In the genomic region with DNA sequence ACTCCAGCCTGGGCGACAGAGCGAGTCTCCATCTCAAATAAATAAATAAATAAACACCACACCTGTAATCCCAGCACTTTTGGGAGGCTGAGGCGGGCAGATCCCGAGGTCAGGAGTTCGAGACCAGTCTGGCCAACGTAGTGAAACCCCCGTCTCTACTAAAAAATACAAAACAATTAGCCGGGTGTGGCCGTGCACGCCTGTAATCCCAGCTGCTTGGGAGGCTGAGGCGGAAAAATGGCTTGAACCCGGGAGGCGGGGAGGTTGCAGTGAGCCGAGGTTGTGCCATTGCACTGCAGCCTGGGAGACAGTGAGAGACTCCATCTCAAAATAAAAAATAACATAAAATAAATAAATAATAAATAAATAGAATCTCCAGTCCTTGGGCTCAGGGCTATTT, we compare ENCODE assay signal across 5 cellular contexts.
"Had no signal": no experiment of that assay in that cellular context is flagged by ENCODE, and none has a peak within 500 bp of the region (broad histone marks: within the 10 kb centered on the region; RNA-seq: fewer than 3 reads in every experiment).

No MANE protein-coding gene starts in this region.

- H3K4me3 ChIP-seq: K562 had no signal

- H3K4me1 Mint-ChIP-seq: IgD-negative memory B cell had no signal

- H3K36me3 Mint-ChIP-seq: IgD-negative memory B cell had no signal

- H3K27me3 Mint-ChIP-seq: IgD-negative memory B cell had no signal

- DNase-seq: IMR-90 had no signal

- ATAC-seq: HepG2, K562 had no signal

- H3K27ac ChIP-seq: HL-60 had no signal

- H3K4me3 Mint-ChIP-seq: IgD-negative memory B cell had no signal
